ENCODE assay signal across 1 cellular context in the genomic region with DNA sequence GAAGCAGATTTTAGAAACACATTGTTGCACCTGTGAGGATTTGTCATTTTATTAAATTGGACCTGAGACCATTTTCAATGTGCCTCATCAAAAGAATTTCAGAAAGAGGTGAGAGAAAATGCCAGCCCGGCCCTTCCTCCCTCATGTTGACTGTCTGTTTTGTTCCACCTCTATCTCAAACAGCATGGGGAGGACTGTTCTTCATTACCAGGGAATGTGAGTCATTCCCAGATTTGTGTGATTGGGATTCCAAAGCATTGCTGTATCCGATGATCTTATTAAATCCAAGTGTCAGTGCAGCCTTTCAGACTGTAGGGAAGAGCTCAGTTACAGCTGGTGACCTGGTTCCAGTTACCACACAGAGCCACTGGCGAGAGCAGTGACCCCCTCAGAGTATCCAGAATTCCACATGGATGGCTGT.
TF ChIP-seq lines count a peak whose summit lies in the region.

No MANE protein-coding gene starts in this region.

TF ChIP-seq in WTC11, 78 proteins besides CTCF, POLR2A, EP300 and RAD21 (continued from another document):
- TF ChIP-seq, protein P1, sequence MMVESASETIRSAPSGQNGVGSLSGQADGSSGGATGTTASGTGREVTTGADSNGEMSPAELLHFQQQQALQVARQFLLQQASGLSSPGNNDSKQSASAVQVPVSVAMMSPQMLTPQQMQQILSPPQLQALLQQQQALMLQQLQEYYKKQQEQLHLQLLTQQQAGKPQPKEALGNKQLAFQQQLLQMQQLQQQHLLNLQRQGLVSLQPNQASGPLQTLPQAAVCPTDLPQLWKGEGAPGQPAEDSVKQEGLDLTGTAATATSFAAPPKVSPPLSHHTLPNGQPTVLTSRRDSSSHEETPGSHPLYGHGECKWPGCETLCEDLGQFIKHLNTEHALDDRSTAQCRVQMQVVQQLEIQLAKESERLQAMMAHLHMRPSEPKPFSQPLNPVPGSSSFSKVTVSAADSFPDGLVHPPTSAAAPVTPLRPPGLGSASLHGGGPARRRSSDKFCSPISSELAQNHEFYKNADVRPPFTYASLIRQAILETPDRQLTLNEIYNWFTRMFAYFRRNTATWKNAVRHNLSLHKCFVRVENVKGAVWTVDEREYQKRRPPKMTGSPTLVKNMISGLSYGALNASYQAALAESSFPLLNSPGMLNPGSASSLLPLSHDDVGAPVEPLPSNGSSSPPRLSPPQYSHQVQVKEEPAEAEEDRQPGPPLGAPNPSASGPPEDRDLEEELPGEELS (CRISPR knock-in tag; IDR thresholded peaks at IDR 0.05), result no peak
- TF ChIP-seq ZNF232 (CRISPR knock-in tag; IDR thresholded peaks at IDR 0.05) (no peak), ZNF219 (CRISPR knock-in tag; IDR thresholded peaks at IDR 0.05; ENCODE audit: borderline replicate concordance) (no peak), TEAD4 (CRISPR knock-in tag; IDR thresholded peaks at IDR 0.05) (no peak), NR3C1 (CRISPR knock-in tag; conservative IDR thresholded peaks at IDR 0.05; ENCODE audit: low read depth) (no peak), FOXP1 (CRISPR knock-in tag; IDR thresholded peaks at IDR 0.05; ENCODE audit: borderline replicate concordance) (no peak), USF2 (CRISPR knock-in tag; IDR thresholded peaks at IDR 0.05) (no peak), EMX1 (CRISPR knock-in tag; IDR thresholded peaks at IDR 0.05) (no peak)
- TF ChIP-seq, protein P2, sequence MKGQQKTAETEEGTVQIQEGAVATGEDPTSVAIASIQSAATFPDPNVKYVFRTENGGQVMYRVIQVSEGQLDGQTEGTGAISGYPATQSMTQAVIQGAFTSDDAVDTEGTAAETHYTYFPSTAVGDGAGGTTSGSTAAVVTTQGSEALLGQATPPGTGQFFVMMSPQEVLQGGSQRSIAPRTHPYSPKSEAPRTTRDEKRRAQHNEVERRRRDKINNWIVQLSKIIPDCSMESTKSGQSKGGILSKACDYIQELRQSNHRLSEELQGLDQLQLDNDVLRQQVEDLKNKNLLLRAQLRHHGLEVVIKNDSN (CRISPR knock-in tag; IDR thresholded peaks at IDR 0.05), result no peak
- TF ChIP-seq, protein P3, sequence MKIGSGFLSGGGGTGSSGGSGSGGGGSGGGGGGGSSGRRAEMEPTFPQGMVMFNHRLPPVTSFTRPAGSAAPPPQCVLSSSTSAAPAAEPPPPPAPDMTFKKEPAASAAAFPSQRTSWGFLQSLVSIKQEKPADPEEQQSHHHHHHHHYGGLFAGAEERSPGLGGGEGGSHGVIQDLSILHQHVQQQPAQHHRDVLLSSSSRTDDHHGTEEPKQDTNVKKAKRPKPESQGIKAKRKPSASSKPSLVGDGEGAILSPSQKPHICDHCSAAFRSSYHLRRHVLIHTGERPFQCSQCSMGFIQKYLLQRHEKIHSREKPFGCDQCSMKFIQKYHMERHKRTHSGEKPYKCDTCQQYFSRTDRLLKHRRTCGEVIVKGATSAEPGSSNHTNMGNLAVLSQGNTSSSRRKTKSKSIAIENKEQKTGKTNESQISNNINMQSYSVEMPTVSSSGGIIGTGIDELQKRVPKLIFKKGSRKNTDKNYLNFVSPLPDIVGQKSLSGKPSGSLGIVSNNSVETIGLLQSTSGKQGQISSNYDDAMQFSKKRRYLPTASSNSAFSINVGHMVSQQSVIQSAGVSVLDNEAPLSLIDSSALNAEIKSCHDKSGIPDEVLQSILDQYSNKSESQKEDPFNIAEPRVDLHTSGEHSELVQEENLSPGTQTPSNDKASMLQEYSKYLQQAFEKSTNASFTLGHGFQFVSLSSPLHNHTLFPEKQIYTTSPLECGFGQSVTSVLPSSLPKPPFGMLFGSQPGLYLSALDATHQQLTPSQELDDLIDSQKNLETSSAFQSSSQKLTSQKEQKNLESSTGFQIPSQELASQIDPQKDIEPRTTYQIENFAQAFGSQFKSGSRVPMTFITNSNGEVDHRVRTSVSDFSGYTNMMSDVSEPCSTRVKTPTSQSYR (CRISPR knock-in tag; IDR thresholded peaks at IDR 0.05), result no peak
